ENCODE assay signal across 8 cellular contexts in genomic region chr17:75778066-75778860, GRCh38. TPM values are rescaled to one million over a fixed set of nuclear protein-coding genes. Genes with fewer than 3 reads are reported as not detected.
DNase-seq lines count a peak whose midpoint lies in the region; ATAC-seq, FAIRE-seq and TF ChIP-seq lines count a peak whose summit lies in the region.
"Not testable (repeated sequence)": the region's sequence is repeated elsewhere in the genome, so short reads cannot be mapped to it uniquely, and the experiment has no call there.

No MANE protein-coding gene starts in this region.

- peak in 1 of 2 experiments; percentile 22; a peak in 2 of 4 replicates for TF ChIP-seq POLR2A in HepG2 (IDR thresholded peaks at IDR 0.05; ENCODE audit: insufficient read depth in 1 of 2, low read depth in 2 of 2, low read length in 2 of 2)
- not testable (repeated sequence) for TF ChIP-seq POLR2A in ovary (IDR thresholded peaks at IDR 0.05)

- TSS peak; percentile 62 for BruUV-seq in Caco-2 (replicated peaks; lab: Mats Ljungman, UMichigan)
- BruUV-seq in HepG2 (replicated peaks; lab: Mats Ljungman, UMichigan), result TSS peak; percentile 52

- TF ChIP-seq CTCF in Caco-2 (IDR thresholded peaks at IDR 0.05; ENCODE audit: insufficient read depth in 1 of 2, low read depth in 1 of 2, low read length in 1 of 2, severe bottlenecking in 1 of 2, unreplicated experiment in 1 of 2); LNCaP clone FGC (IDR thresholded peaks at IDR 0.05; ENCODE audit: control insufficient read depth, extremely low read depth, insufficient read depth); astrocyte (IDR thresholded peaks at IDR 0.05; ENCODE audit: insufficient read depth, low read depth, low read length); HepG2 (CRISPR knock-in tag; IDR thresholded peaks at IDR 0.05); ovary (IDR thresholded peaks at IDR 0.05): not testable (repeated sequence)

- WGBS in esophagus, 2 donors, result 0 to 1% methylated on average over 19 of the region's 19 CpGs
- 8% methylated on average over 14 of the region's 19 CpGs for WGBS in HepG2 (ENCODE audit: low lambda C conversion rate)
- WGBS in ovary, 3 donors, result 0 to 1% (median 0%) methylated on average over 18 to 19 of the region's 19 CpGs
- 1% methylated on average over 19 of the region's 19 CpGs for WGBS in thymus

- H3K27ac ChIP-seq in astrocyte (ENCODE audit: low read depth, low read length) (peak overlapping the region; percentile 98), esophagus (ENCODE audit: low read depth in 2 of 2, low read length in 1 of 2) (peak overlapping the region; percentile 99 to 100), HepG2 (ENCODE audit: extremely low read length, insufficient read depth, low read length) (peak overlapping the region; percentile 91), ovary (peak overlapping the region; percentile 93 to 95), thymus (ENCODE audit: low read depth) (peak overlapping the region; percentile 99)

- H3K4me1 Mint-ChIP-seq in Caco-2 (ENCODE audit: low read depth, unreplicated experiment) (peaks cover 26% of the 10 kb centered on the region), astrocyte (ENCODE audit: low read depth, unreplicated experiment) (peaks cover 11% of the 10 kb centered on the region)

- H2AFZ ChIP-seq in astrocyte (ENCODE audit: low read depth, low read length); HepG2 (ENCODE audit: low read length): not testable (repeated sequence)

- intact Hi-C loops in Caco-2 (cut with micrococcal nuclease; ENCODE audit: unreplicated experiment), result not testable (repeated sequence)
- intact Hi-C loops in HepG2 (cut with micrococcal nuclease; ENCODE audit: unreplicated experiment), result loop anchor here (2.0 to 5.0 kb wide), 2 partner anchors 49 to 67 kb away; partner anchors contain the start of gene UNC13D
- intact Hi-C loops in ovary (cut with DNase I), result loop anchor here in 1 of 4 donors (10.0 kb wide), 1 partner anchor 97 kb away; the partner anchor contains the start of gene TRIM47

- not testable (repeated sequence) for DNase-seq in Caco-2; LNCaP clone FGC (ENCODE audit: low read depth); astrocyte (ENCODE audit: low read depth); HepG2 (ENCODE audit: low spot score); ovary
- DNase-seq in T-helper 9 cell, result peak; percentile 16

- H3K27ac Mint-ChIP-seq in Caco-2 (ENCODE audit: unreplicated experiment), result peak overlapping the region; percentile 100
- H3K27ac Mint-ChIP-seq in astrocyte (ENCODE audit: unreplicated experiment), result peak overlapping the region; percentile 94

- H3K4me1 ChIP-seq in Caco-2 (peaks cover 12% of the 10 kb centered on the region), astrocyte (ENCODE audit: insufficient read depth, low read length) (peaks cover 16% of the 10 kb centered on the region), HepG2 (ENCODE audit: insufficient read depth, low read length) (peaks cover 61% of the 10 kb centered on the region), ovary (ENCODE audit: insufficient read depth) (peaks cover 11% of the 10 kb centered on the region)
- H3K4me1 ChIP-seq in esophagus (ENCODE audit: control insufficient read depth in 2 of 2, insufficient read depth in 2 of 2, low read length in 1 of 2); thymus (ENCODE audit: control insufficient read depth, insufficient read depth, low read length): not testable (repeated sequence)

- not testable (repeated sequence) for TF ChIP-seq EP300 in HepG2 (IDR thresholded peaks at IDR 0.05; ENCODE audit: low read depth in 2 of 2, low read length in 2 of 2); HepG2 (CRISPR knock-in tag; IDR thresholded peaks at IDR 0.05; ENCODE audit: borderline replicate concordance); ovary (IDR thresholded peaks at IDR 0.05)

- not testable (repeated sequence) for H3K9me3 ChIP-seq in Caco-2; astrocyte (ENCODE audit: insufficient read depth, low read depth, low read length); esophagus (ENCODE audit: control insufficient read depth in 2 of 2, insufficient read depth in 1 of 2, low read depth in 1 of 2, low read length in 1 of 2); HepG2 (ENCODE audit: low read length); ovary; thymus (ENCODE audit: control insufficient read depth)

- TF ChIP-seq RAD21 in HepG2 (CRISPR knock-in tag; IDR thresholded peaks at IDR 0.05), result not testable (repeated sequence)

- peak overlapping the region; percentile 100 for H3K4me3 Mint-ChIP-seq in Caco-2 (ENCODE audit: unreplicated experiment)
- peak overlapping the region; percentile 96 for H3K4me3 Mint-ChIP-seq in astrocyte (ENCODE audit: unreplicated experiment)

- peak overlapping the region; percentile 97 for H3K9ac ChIP-seq in astrocyte (ENCODE audit: low read length)
- peak overlapping the region; percentile 98 for H3K9ac ChIP-seq in HepG2 (ENCODE audit: insufficient read depth, low read depth, low read length)

- FAIRE-seq in astrocyte (lab: Jason Lieb, UNC); HepG2 (lab: Jason Lieb, UNC): not testable (repeated sequence)

- not testable (repeated sequence) for H3K9me3 Mint-ChIP-seq in Caco-2 (ENCODE audit: unreplicated experiment); astrocyte (ENCODE audit: unreplicated experiment)

- H4K20me1 ChIP-seq in astrocyte (ENCODE audit: insufficient read depth, low read length) (peaks cover 50% of the 10 kb centered on the region), HepG2 (ENCODE audit: insufficient read depth, low read length) (peaks cover 32% of the 10 kb centered on the region)

- POLR2A ChIA-PET in Caco-2 (lab: Charles Lee), result not testable (repeated sequence)
- POLR2A ChIA-PET in HepG2 (lab: Yijun Ruan, JAX), result interaction anchor here (0.7 to 13.1 kb wide), 11 partner anchors 8 to 468 kb away, joined by 3 to 390 read pairs (median 18); partner anchors contain the start of genes GALK1, LLGL2, TRIM47 and UNC13D

- in situ Hi-C loops in HepG2 (cut with HindIII; ENCODE audit: extremely low pct_ligation_motif_present, low pct_unique_long_range_greater_than_20kb), result not testable (repeated sequence)

- CTCF ChIA-PET in Caco-2 (lab: Charles Lee), result interaction anchor here (2.7 kb wide), 1 partner anchor 14 kb away, joined by 23 read pairs; the partner anchor contains the start of gene GALK1
- CTCF ChIA-PET in HepG2 (lab: Yijun Ruan, JAX; ENCODE audit: low intra/inter-chr PET ratio, low total read pairs), result not testable (repeated sequence)

- H3K36me3 Mint-ChIP-seq in Caco-2 (ENCODE audit: insufficient read depth, unreplicated experiment) (peaks cover 68% of the 10 kb centered on the region), astrocyte (ENCODE audit: low read depth, unreplicated experiment) (peaks cover 26% of the 10 kb centered on the region)

- not testable (repeated sequence) for H3K27me3 Mint-ChIP-seq in Caco-2 (ENCODE audit: insufficient read depth, unreplicated experiment); astrocyte (ENCODE audit: low read depth, unreplicated experiment)

- peaks cover 34% of the 10 kb centered on the region for H3K79me2 ChIP-seq in astrocyte (ENCODE audit: insufficient read depth, low read length)
- H3K79me2 ChIP-seq in HepG2 (ENCODE audit: insufficient read depth, low read length), result peaks cover 23% of the 10 kb centered on the region

- not testable (repeated sequence) for H3K36me3 ChIP-seq in Caco-2 (ENCODE audit: control insufficient read depth, insufficient read depth, low read length); HepG2 (replicated peaks in 1 of 2; ENCODE audit: control insufficient read depth in 1 of 2, insufficient read depth in 2 of 2, low read length in 2 of 2); ovary
- peaks cover 23% of the 10 kb centered on the region for H3K36me3 ChIP-seq in astrocyte (ENCODE audit: insufficient read depth, low read length)
- H3K36me3 ChIP-seq in esophagus (ENCODE audit: control insufficient read depth in 2 of 2, insufficient read depth in 2 of 2, low read length in 1 of 2), result peaks cover 2 to 15% of the 10 kb centered on the region in 2 donors
- peaks cover 34% of the 10 kb centered on the region for H3K36me3 ChIP-seq in thymus (ENCODE audit: control insufficient read depth, insufficient read depth)

- H3K4me2 ChIP-seq in astrocyte (ENCODE audit: low read length) (peak overlapping the region; percentile 90), HepG2 (ENCODE audit: low read depth, low read length) (peak overlapping the region; percentile 88)

- H3K4me3 ChIP-seq in Caco-2 (ENCODE audit: low read depth, low read length), result peak overlapping the region; percentile 85
- H3K4me3 ChIP-seq in LNCaP clone FGC (ENCODE audit: low read depth, low read length), result peak overlapping the region; percentile 75
- H3K4me3 ChIP-seq in astrocyte (ENCODE audit: insufficient read depth, low read depth, low read length), result peak overlapping the region; percentile 97
- H3K4me3 ChIP-seq in esophagus (ENCODE audit: low read depth in 1 of 2, low read length in 2 of 2), result peak overlapping the region; percentile 81 to 89
- H3K4me3 ChIP-seq in HepG2 (replicated peaks in 1 of 3; ENCODE audit: insufficient read depth in 1 of 3, low read depth in 2 of 3, low read length in 3 of 3), result peak overlapping the region; percentile 73 to 92 (median 86)
- H3K4me3 ChIP-seq in ovary, result peak overlapping the region; percentile 87
- H3K4me3 ChIP-seq in thymus (ENCODE audit: low read length), result peak overlapping the region; percentile 76

- not testable (repeated sequence) for ATAC-seq in HepG2

- not testable (repeated sequence) for H3K27me3 ChIP-seq in Caco-2 (replicated peaks; ENCODE audit: control insufficient read depth, insufficient read depth, low read length); astrocyte (ENCODE audit: insufficient read depth, low read length); esophagus (ENCODE audit: control insufficient read depth in 1 of 2, insufficient read depth in 2 of 2, low read length in 2 of 2); HepG2 (ENCODE audit: control insufficient read depth in 1 of 2, insufficient read depth in 2 of 2, low read length in 2 of 2); ovary; thymus (ENCODE audit: control insufficient read depth, insufficient read depth)

RNA-seq across cellular contexts. Expression of gene UNK, which starts 6.3 kb away (rescaled TPM):
- total RNA-seq in Caco-2 (2022) (31.2 and 33.3 TPM in 2 replicates), astrocyte (14.9 and 16.7 TPM in 2 replicates), HepG2 (2016; rRNA removed; fragmentation: Illumina TruSeq; extraction: Trizol) (28.6 and 33.0 TPM in 2 replicates), ovary (10 to 100 TPM; 27.5 to 58.1 (median 40.8) TPM)
- polyA plus RNA-seq in esophagus (10 to 100 TPM; 18.2 to 26.3 TPM), HepG2 (2011; rRNA removed) (30.7 and 31.6 TPM in 2 replicates), ovary (10 to 100 TPM; 12.7 to 34.9 TPM), thymus (31.6 TPM)
- total RNA-seq in HepG2 (2016; cell fraction: cytosol; rRNA removed; fragmentation: Illumina TruSeq; extraction: Trizol; ENCODE audit: low read depth), result 37.2 and 44.0 TPM in 2 replicates
- total RNA-seq in HepG2 (2016; cell fraction: insoluble cytoplasmic fraction; rRNA removed; fragmentation: Illumina TruSeq; extraction: Trizol), result 21.2 and 33.0 TPM in 2 replicates
- 58.6 and 59.5 TPM in 2 replicates for total RNA-seq in HepG2 (2016; cell fraction: membrane; rRNA removed; fragmentation: Illumina TruSeq; extraction: Trizol)
- total RNA-seq in HepG2 (2016; cell fraction: nucleus; rRNA removed; fragmentation: Illumina TruSeq; extraction: Trizol), result 38.6 and 43.6 TPM in 2 replicates
- polyA plus RNA-seq in HepG2 (2011; cell fraction: cytosol; rRNA removed), result 18.7 and 21.7 TPM in 2 replicates
- 50.0 and 56.4 TPM in 2 replicates for polyA plus RNA-seq in HepG2 (2011; cell fraction: nucleus; rRNA removed)
- polyA plus RNA-seq in HepG2 (2012), result 20.8 and 23.9 TPM in 2 replicates
- 55.3 and 62.7 TPM in 2 replicates for polyA plus RNA-seq in HepG2 (2016; cell fraction: cytosol; fragmentation: Illumina TruSeq; extraction: Trizol; ENCODE audit: low read depth)
- 28.7 and 35.1 TPM in 2 replicates for polyA plus RNA-seq in HepG2 (2016; cell fraction: insoluble cytoplasmic fraction; fragmentation: Illumina TruSeq; extraction: Trizol; ENCODE audit: low read depth)
- polyA plus RNA-seq in HepG2 (2016; cell fraction: membrane; fragmentation: Illumina TruSeq; extraction: Trizol; ENCODE audit: low read depth), result 64.7 and 69.9 TPM in 2 replicates
- 52.8 and 60.0 TPM in 2 replicates for polyA plus RNA-seq in HepG2 (2016; cell fraction: nucleus; fragmentation: Illumina TruSeq; extraction: Trizol; ENCODE audit: insufficient read depth, low read depth)
- polyA minus RNA-seq in HepG2 (2011; rRNA and poly(A)+ RNA removed; ENCODE audit: low replicate concordance), result 24.3 and 28.1 TPM in 2 replicates
- polyA minus RNA-seq in HepG2 (2011; cell fraction: cytosol; rRNA and poly(A)+ RNA removed), result 10.4 and 14.9 TPM in 2 replicates
- polyA minus RNA-seq in HepG2 (2011; cell fraction: nucleus; rRNA and poly(A)+ RNA removed), result 78.9 and 91.3 TPM in 2 replicates

RNA-seq across cellular contexts. Expression of gene GALK1, which starts 13.3 kb away (rescaled TPM):
- total RNA-seq in Caco-2 (2022) (41.1 and 45.0 TPM in 2 replicates), astrocyte (22.6 and 31.1 TPM in 2 replicates), HepG2 (2016; rRNA removed; fragmentation: Illumina TruSeq; extraction: Trizol) (93.6 and 95.6 TPM in 2 replicates), ovary (10 to 100 TPM; 17.5 to 35.1 (median 27.6) TPM)
- polyA plus RNA-seq in esophagus (10 to 100 TPM; 27.9 to 29.5 TPM), HepG2 (2011; rRNA removed) (59.9 and 93.0 TPM in 2 replicates), ovary (10 to 100 TPM in 1 of 2 donors, under 1 TPM in 1; 0.33 to 22.6 TPM), thymus (32.6 TPM)
- 31.6 and 39.5 TPM in 2 replicates for total RNA-seq in HepG2 (2016; cell fraction: cytosol; rRNA removed; fragmentation: Illumina TruSeq; extraction: Trizol; ENCODE audit: low read depth)
- 94.0 and 98.0 TPM in 2 replicates for total RNA-seq in HepG2 (2016; cell fraction: insoluble cytoplasmic fraction; rRNA removed; fragmentation: Illumina TruSeq; extraction: Trizol)
- 35.0 and 44.2 TPM in 2 replicates for total RNA-seq in HepG2 (2016; cell fraction: membrane; rRNA removed; fragmentation: Illumina TruSeq; extraction: Trizol)
- total RNA-seq in HepG2 (2016; cell fraction: nucleus; rRNA removed; fragmentation: Illumina TruSeq; extraction: Trizol), result 44.3 and 48.9 TPM in 2 replicates
- polyA plus RNA-seq in HepG2 (2011; cell fraction: cytosol; rRNA removed), result 65.7 and 112 TPM in 2 replicates
- 162 and 164 TPM in 2 replicates for polyA plus RNA-seq in HepG2 (2011; cell fraction: nucleus; rRNA removed)
- polyA plus RNA-seq in HepG2 (2012), result 57.4 and 59.7 TPM in 2 replicates
- polyA plus RNA-seq in HepG2 (2016; cell fraction: cytosol; fragmentation: Illumina TruSeq; extraction: Trizol; ENCODE audit: low read depth), result 29.0 and 30.8 TPM in 2 replicates
- 86.3 and 86.5 TPM in 2 replicates for polyA plus RNA-seq in HepG2 (2016; cell fraction: insoluble cytoplasmic fraction; fragmentation: Illumina TruSeq; extraction: Trizol; ENCODE audit: low read depth)
- 25.3 and 27.1 TPM in 2 replicates for polyA plus RNA-seq in HepG2 (2016; cell fraction: membrane; fragmentation: Illumina TruSeq; extraction: Trizol; ENCODE audit: low read depth)
- 72.3 and 78.9 TPM in 2 replicates for polyA plus RNA-seq in HepG2 (2016; cell fraction: nucleus; fragmentation: Illumina TruSeq; extraction: Trizol; ENCODE audit: insufficient read depth, low read depth)
- 28.9 and 121 TPM in 2 replicates for polyA minus RNA-seq in HepG2 (2011; rRNA and poly(A)+ RNA removed; ENCODE audit: low replicate concordance)
- 45.9 and 49.6 TPM in 2 replicates for polyA minus RNA-seq in HepG2 (2011; cell fraction: cytosol; rRNA and poly(A)+ RNA removed)
- polyA minus RNA-seq in HepG2 (2011; cell fraction: nucleus; rRNA and poly(A)+ RNA removed), result 26.3 and 28.6 TPM in 2 replicates

RNA-seq across cellular contexts. Expression of gene ITGB4, which starts 57.0 kb away (rescaled TPM):
- total RNA-seq in Caco-2 (2022) (50.8 and 55.4 TPM in 2 replicates), astrocyte (2.1 and 6.6 TPM in 2 replicates), HepG2 (2016; rRNA removed; fragmentation: Illumina TruSeq; extraction: Trizol) (4.0 and 6.9 TPM in 2 replicates), ovary (10 to 100 TPM in 5 of 7 donors, 1 to 10 TPM in 2; 6.3 to 55.6 (median 22.5) TPM)
- polyA plus RNA-seq in esophagus (10 to 100 TPM; 48.4 to 63.2 TPM), HepG2 (2011; rRNA removed) (14.5 and 14.7 TPM in 2 replicates), ovary (1 to 10 TPM; 3.3 to 6.0 TPM), thymus (79.0 TPM)
- 9.2 and 10.4 TPM in 2 replicates for total RNA-seq in HepG2 (2016; cell fraction: cytosol; rRNA removed; fragmentation: Illumina TruSeq; extraction: Trizol; ENCODE audit: low read depth)
- total RNA-seq in HepG2 (2016; cell fraction: insoluble cytoplasmic fraction; rRNA removed; fragmentation: Illumina TruSeq; extraction: Trizol), result 3.9 and 6.3 TPM in 2 replicates
- total RNA-seq in HepG2 (2016; cell fraction: membrane; rRNA removed; fragmentation: Illumina TruSeq; extraction: Trizol), result 10.1 and 14.6 TPM in 2 replicates
- total RNA-seq in HepG2 (2016; cell fraction: nucleus; rRNA removed; fragmentation: Illumina TruSeq; extraction: Trizol), result 3.7 and 3.9 TPM in 2 replicates
- polyA plus RNA-seq in HepG2 (2011; cell fraction: cytosol; rRNA removed), result 5.1 and 8.2 TPM in 2 replicates
- 28.7 and 39.5 TPM in 2 replicates for polyA plus RNA-seq in HepG2 (2011; cell fraction: nucleus; rRNA removed)
- polyA plus RNA-seq in HepG2 (2012), result 13.2 and 14.2 TPM in 2 replicates
- 36.1 and 40.9 TPM in 2 replicates for polyA plus RNA-seq in HepG2 (2016; cell fraction: cytosol; fragmentation: Illumina TruSeq; extraction: Trizol; ENCODE audit: low read depth)
- 10.5 and 16.8 TPM in 2 replicates for polyA plus RNA-seq in HepG2 (2016; cell fraction: insoluble cytoplasmic fraction; fragmentation: Illumina TruSeq; extraction: Trizol; ENCODE audit: low read depth)
- polyA plus RNA-seq in HepG2 (2016; cell fraction: membrane; fragmentation: Illumina TruSeq; extraction: Trizol; ENCODE audit: low read depth), result 41.4 and 43.0 TPM in 2 replicates
- polyA plus RNA-seq in HepG2 (2016; cell fraction: nucleus; fragmentation: Illumina TruSeq; extraction: Trizol; ENCODE audit: insufficient read depth, low read depth), result 20.5 and 28.1 TPM in 2 replicates
- 25.3 and 28.4 TPM in 2 replicates for polyA minus RNA-seq in HepG2 (2011; rRNA and poly(A)+ RNA removed; ENCODE audit: low replicate concordance)
- 8.4 and 12.7 TPM in 2 replicates for polyA minus RNA-seq in HepG2 (2011; cell fraction: cytosol; rRNA and poly(A)+ RNA removed)
- polyA minus RNA-seq in HepG2 (2011; cell fraction: nucleus; rRNA and poly(A)+ RNA removed), result 3.2 and 6.3 TPM in 2 replicates
